Comparison of ENCODE assay signal across 24 cellular contexts in the genomic region with DNA sequence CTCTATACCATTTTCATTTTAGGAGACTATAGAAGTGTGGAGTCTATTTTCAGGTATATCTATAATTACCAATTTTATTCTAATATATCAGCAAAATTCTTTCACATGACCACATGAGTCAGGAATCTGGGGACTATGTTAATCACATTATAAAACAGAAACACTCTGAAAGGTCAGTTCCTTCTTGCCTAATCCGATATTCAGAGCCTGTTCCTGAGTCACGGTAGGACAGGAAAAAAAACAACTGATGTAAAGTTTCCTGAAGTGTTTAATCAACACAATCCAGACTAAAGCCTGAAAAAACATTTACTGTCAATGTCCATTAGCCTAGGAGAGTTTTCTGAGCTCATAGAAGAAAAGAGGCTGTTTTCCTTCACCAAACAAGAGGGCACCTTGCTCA.
DNase-seq lines count a peak whose midpoint lies in the region; ATAC-seq and TF ChIP-seq lines count a peak whose summit lies in the region.
"Had no signal": no experiment of that assay in that cellular context is flagged by ENCODE, and none has a peak within 500 bp of the region (broad histone marks: within the 10 kb centered on the region; RNA-seq: fewer than 3 reads in every experiment).

No MANE protein-coding gene starts in this region.

- no peaks in the 10 kb centered on the region for H3K9me2 ChIP-seq in PC-9 (ENCODE audit: insufficient read depth)

- TF ChIP-seq CTCF in PC-9 (conservative IDR thresholded peaks at IDR 0.05) (no peak), astrocyte of the spinal cord (IDR thresholded peaks at IDR 0.05; ENCODE audit: low read depth, low read length) (no peak)

- H3K36me3 Mint-ChIP-seq in activated CD4-positive, alpha-beta T cell treated with anti-CD3 and anti-CD28 coated beads for 36 hours (ENCODE audit: low read depth) = no peaks in the 10 kb centered on the region

- no peak overlapping the region for H3K27ac Mint-ChIP-seq in activated CD4-positive, alpha-beta T cell treated with anti-CD3 and anti-CD28 coated beads for 36 hours
- H3K27ac Mint-ChIP-seq: activated CD4-positive, alpha-beta memory T cell treated with anti-CD3 and anti-CD28 coated beads, Interleukin-2, amount 10 ng/mL, durations not matched to agents 7 days and 5 days; T-helper 17 cell had no signal

- H3K4me3 ChIP-seq in PC-9 (no peak overlapping the region), astrocyte of the spinal cord (ENCODE audit: low read depth, low read length) (no peak overlapping the region)
- H3K4me3 ChIP-seq: adrenal gland, cardiac muscle cell, dorsolateral prefrontal cortex, K562 had no signal

- H3K4me2 ChIP-seq in PC-9 = peak overlapping the region; percentile 40; the same call in 1 of the 2 replicates

- no peak overlapping the region for H3K4me3 Mint-ChIP-seq in activated CD4-positive, alpha-beta T cell treated with anti-CD3 and anti-CD28 coated beads for 36 hours
- H3K4me3 Mint-ChIP-seq: activated CD4-positive, alpha-beta memory T cell treated with anti-CD3 and anti-CD28 coated beads, Interleukin-2, amount 10 ng/mL, durations not matched to agents 7 days and 5 days; neural crest cell; T-helper 17 cell had no signal

- H3K36me3 ChIP-seq in PC-9 (ENCODE audit: low read depth) = no peaks in the 10 kb centered on the region
- H3K36me3 ChIP-seq: adrenal gland, cardiac muscle cell had no signal

- BruUV-seq in PC-9 (replicated peaks; lab: Mats Ljungman, UMichigan) = no TSS peak

- H2AFZ ChIP-seq in PC-9 = 0 out of 2 replicates have a peak overlapping the region, but pooled peaks have one; percentile 27

- H3K4me1 Mint-ChIP-seq in activated CD4-positive, alpha-beta T cell treated with anti-CD3 and anti-CD28 coated beads for 36 hours = no peaks in the 10 kb centered on the region
- H3K4me1 Mint-ChIP-seq: activated CD4-positive, alpha-beta memory T cell treated with anti-CD3 and anti-CD28 coated beads, Interleukin-2, amount 10 ng/mL, durations not matched to agents 7 days and 5 days; neural crest cell; T-helper 17 cell had no signal

- H3K9me3 ChIP-seq in PC-9 (ENCODE audit: insufficient read depth, low read depth) = no peaks in the 10 kb centered on the region
- H3K9me3 ChIP-seq: adrenal gland had no signal

- no peaks in the 10 kb centered on the region for H3K9me3 Mint-ChIP-seq in activated CD4-positive, alpha-beta T cell treated with anti-CD3 and anti-CD28 coated beads for 36 hours (ENCODE audit: low read depth)
- H3K9me3 Mint-ChIP-seq: activated CD4-positive, alpha-beta memory T cell treated with anti-CD3 and anti-CD28 coated beads, Interleukin-2, amount 10 ng/mL, durations not matched to agents 7 days and 5 days; neural crest cell had no signal

- H3K79me2 ChIP-seq in PC-9 (ENCODE audit: low read depth) = no peaks in the 10 kb centered on the region

- no peaks in the 10 kb centered on the region for H3K27me3 Mint-ChIP-seq in activated CD4-positive, alpha-beta T cell treated with anti-CD3 and anti-CD28 coated beads for 36 hours
- H3K27me3 Mint-ChIP-seq: activated CD4-positive, alpha-beta memory T cell treated with anti-CD3 and anti-CD28 coated beads, Interleukin-2, amount 10 ng/mL, durations not matched to agents 7 days and 5 days; T-helper 17 cell had no signal

- H3K27me3 ChIP-seq in PC-9 (ENCODE audit: insufficient read depth, low read depth) = no peaks in the 10 kb centered on the region
- H3K27me3 ChIP-seq: adrenal gland, cardiac muscle cell, dorsolateral prefrontal cortex had no signal

- H3F3A ChIP-seq in PC-9 (ENCODE audit: insufficient read depth, low read depth) = no peaks in the 10 kb centered on the region

- H3K27ac ChIP-seq in PC-9 = peak overlapping the region; percentile 76
- H3K27ac ChIP-seq: adrenal gland, C4-2B, cardiac muscle cell, dorsolateral prefrontal cortex had no signal

- in situ Hi-C loops in Caki2 (cut with HindIII; ENCODE audit: low pct_unique_long_range_greater_than_20kb, low sequenced_read_pairs) (no loop called here), astrocyte of the spinal cord (cut with HindIII; ENCODE audit: low sequenced_read_pairs) (no loop called here)

- no peaks in the 10 kb centered on the region for H4K20me1 ChIP-seq in PC-9 (ENCODE audit: insufficient read depth)

- no peak for ATAC-seq in activated CD4-positive, alpha-beta T cell treated with anti-CD3 and anti-CD28 coated beads for 36 hours
- ATAC-seq: K562, left ventricle myocardium superior, T-helper 17 cell had no signal

- DNase-seq in Caki2 (ENCODE audit: low read depth) = peak; percentile 46
- DNase-seq in PC-9 = peak in 1 of 2 experiments; percentile 80
- DNase-seq in astrocyte of the spinal cord (ENCODE audit: low read depth, low spot score) = peak; percentile 31
- peak; percentile 7 for DNase-seq in left kidney (ENCODE audit: low read depth, low spot score)
- no peak for DNase-seq in NCI-H526 treated with DMSO at 0.1 percent for 48 hours (lab: John Stamatoyannopoulos, UW)
- no peak for DNase-seq in activated CD4-positive, alpha-beta T cell treated with anti-CD3 and anti-CD28 coated beads for 36 hours
- DNase-seq in D341Med (ENCODE audit: low spot score) = no peak
- DNase-seq in Ammon's horn (ENCODE audit: low spot score) = no peak
- DNase-seq: ACHN; activated CD4-positive, alpha-beta memory T cell treated with anti-CD3 and anti-CD28 coated beads, Interleukin-2, amount 10 ng/mL, durations not matched to agents 7 days and 5 days; activated CD4-positive, CD25-positive, alpha-beta regulatory T cell; adrenal gland; DMS153; dorsolateral prefrontal cortex; glutamatergic neuron; left ventricle myocardium superior; NCI-H2171 treated with DMSO at 0.1 percent for 48 hours; SHP77 treated with DMSO at 0.1 percent for 48 hours; stimulated activated CD4-positive, alpha-beta T cell treated with anti-CD3 and anti-CD28 coated beads, Interleukin-15, amount 100 ng/mL, for 24 hours; T-helper 17 cell had no signal

- CTCF ChIA-PET in PC-9 (lab: Charles Lee) = no interaction called here
- CTCF ChIA-PET in activated CD4-positive, alpha-beta T cell treated with anti-CD3 and anti-CD28 coated beads for 36 hours (lab: Charles Lee) = no interaction called here

- POLR2A ChIA-PET in PC-9 (lab: Charles Lee; ENCODE audit: unreplicated experiment) = no interaction called here
- POLR2A ChIA-PET in activated CD4-positive, alpha-beta T cell treated with anti-CD3 and anti-CD28 coated beads for 36 hours (lab: Charles Lee) = no interaction called here

- H3K4me1 ChIP-seq in PC-9 (replicated peaks; ENCODE audit: insufficient read depth) = no peaks in the 10 kb centered on the region
- H3K4me1 ChIP-seq: adrenal gland had no signal

- intact Hi-C loops in PC-9 (cut with micrococcal nuclease; ENCODE audit: unreplicated experiment) = no loop called here
- intact Hi-C loops in activated CD4-positive, alpha-beta T cell treated with anti-CD3 and anti-CD28 coated beads for 36 hours (cut with DNase I, micrococcal nuclease) = no loop called here

Comparison
In these comparisons a context has a peak if more than half of its experiments do, and no peak if none do; other contexts are left out.
1. DNase-seq: peak in Caki2 (single experiment), astrocyte of the spinal cord (single experiment) and left kidney (single experiment); none in NCI-H526 treated with DMSO at 0.1 percent for 48 hours (single experiment), activated CD4-positive, alpha-beta T cell treated with anti-CD3 and anti-CD28 coated beads for 36 hours (single experiment), D341Med (single experiment) and Ammon's horn (single experiment).